In genomic region chr20:49541733-49542513, GRCh38 we compare ENCODE assay signal across 8 cellular contexts. TPM values are rescaled to one million over a fixed set of nuclear protein-coding genes. Genes with fewer than 3 reads are reported as not detected.
DNase-seq lines count a peak whose midpoint lies in the region; ATAC-seq, FAIRE-seq and TF ChIP-seq lines count a peak whose summit lies in the region.

No MANE protein-coding gene starts in this region.

- H3K4me3 ChIP-seq in MG63 (no peak overlapping the region), RWPE2 (ENCODE audit: severe bottlenecking) (no peak overlapping the region)

- H3K9me3 ChIP-seq in MG63 (peaks cover 4% of the 10 kb centered on the region; the same call in 1 of the 2 replicates), RWPE2 (ENCODE audit: severe bottlenecking) (no peaks in the 10 kb centered on the region)

- no peaks in the 10 kb centered on the region for H3K4me1 ChIP-seq in RWPE2 (ENCODE audit: insufficient read depth, poor library complexity, severe bottlenecking)

- H3K27me3 ChIP-seq in MG63: no peaks in the 10 kb centered on the region
- H3K27me3 ChIP-seq in RWPE2 (ENCODE audit: insufficient read depth, poor library complexity, severe bottlenecking): no peaks in the 10 kb centered on the region

- no peak overlapping the region for H3K4me3 Mint-ChIP-seq in activated T-helper 2 cell treated with anti-CD3 and anti-CD28 coated beads, Interferon-gamma antibody, Interleukin-2, Interleukin-4, amounts not matched to agents 10 μg/mL and 5 μg/mL and 100 μg/mL, durations not matched to agents 14 hours and 24 hours and 36 hours (ENCODE audit: low read depth)

- ATAC-seq in RWPE2 (ENCODE audit: low read depth) (peak; percentile 60), GM21447 (IDR thresholded peaks at IDR 0.05; ENCODE audit: unreplicated experiment) (no peak)

- intact Hi-C loops in activated T-helper 2 cell treated with anti-CD3 and anti-CD28 coated beads, Interferon-gamma antibody, Interleukin-2, Interleukin-4, amounts not matched to agents 10 μg/mL and 5 μg/mL and 100 μg/mL, durations not matched to agents 14 hours and 24 hours and 36 hours (cut with micrococcal nuclease): loop anchor here (1.0 kb wide), 2 partner anchors 61 to 67 kb away; no protein-coding TSS in a partner anchor
- intact Hi-C loops in posterior cingulate gyrus (cut with DNase I): loop anchor here (2.0 kb wide), 1 partner anchor 65 kb away; no protein-coding TSS in a partner anchor

- no peak for FAIRE-seq in urothelium cell line (lab: Jason Lieb, UNC)

- no peaks in the 10 kb centered on the region; the same call in 1 of the 2 replicates for H3K36me3 ChIP-seq in MG63
- no peaks in the 10 kb centered on the region for H3K36me3 ChIP-seq in RWPE2 (ENCODE audit: low read depth)

- H3K9me3 Mint-ChIP-seq in activated T-helper 2 cell treated with anti-CD3 and anti-CD28 coated beads, Interferon-gamma antibody, Interleukin-2, Interleukin-4, amounts not matched to agents 10 μg/mL and 5 μg/mL and 100 μg/mL, durations not matched to agents 14 hours and 24 hours and 36 hours: peaks cover 20% of the 10 kb centered on the region

- H3K27ac Mint-ChIP-seq in activated T-helper 2 cell treated with anti-CD3 and anti-CD28 coated beads, Interferon-gamma antibody, Interleukin-2, Interleukin-4, amounts not matched to agents 10 μg/mL and 5 μg/mL and 100 μg/mL, durations not matched to agents 14 hours and 24 hours and 36 hours: peak overlapping the region; percentile 95

- H3K27me3 Mint-ChIP-seq in activated T-helper 2 cell treated with anti-CD3 and anti-CD28 coated beads, Interferon-gamma antibody, Interleukin-2, Interleukin-4, amounts not matched to agents 10 μg/mL and 5 μg/mL and 100 μg/mL, durations not matched to agents 14 hours and 24 hours and 36 hours (ENCODE audit: low read depth): no peaks in the 10 kb centered on the region

- no peak overlapping the region for H3K27ac ChIP-seq in RWPE2 (ENCODE audit: poor library complexity, severe bottlenecking)

- DNase-seq in DMS79 treated with DMSO at 0.1 percent for 48 hours (lab: John Stamatoyannopoulos, UW): peak; percentile 27
- DNase-seq in MG63: peak; percentile 52
- no peak for DNase-seq in RWPE2 (ENCODE audit: low spot score)
- DNase-seq in activated T-helper 2 cell treated with anti-CD3 and anti-CD28 coated beads, Interferon-gamma antibody, Interleukin-2, Interleukin-4, amounts not matched to agents 10 μg/mL and 5 μg/mL and 100 μg/mL, durations not matched to agents 14 hours and 24 hours and 36 hours (ENCODE audit: low spot score): peak; percentile 65
- DNase-seq in germinal center (ENCODE audit: low spot score): peak; percentile 77
- peak in 9 of 10 donors; percentile 23 to 92 (median 55) for DNase-seq in posterior cingulate gyrus
- DNase-seq in urothelium cell line (ENCODE audit: low spot score): peak; percentile 87

- peaks cover 81% of the 10 kb centered on the region for H3K36me3 Mint-ChIP-seq in activated T-helper 2 cell treated with anti-CD3 and anti-CD28 coated beads, Interferon-gamma antibody, Interleukin-2, Interleukin-4, amounts not matched to agents 10 μg/mL and 5 μg/mL and 100 μg/mL, durations not matched to agents 14 hours and 24 hours and 36 hours (ENCODE audit: low read depth)

- TF ChIP-seq CTCF in RWPE2 (IDR thresholded peaks at IDR 0.05; ENCODE audit: poor library complexity, severe bottlenecking): peak; percentile 100

- H3K4me1 Mint-ChIP-seq in activated T-helper 2 cell treated with anti-CD3 and anti-CD28 coated beads, Interferon-gamma antibody, Interleukin-2, Interleukin-4, amounts not matched to agents 10 μg/mL and 5 μg/mL and 100 μg/mL, durations not matched to agents 14 hours and 24 hours and 36 hours (ENCODE audit: low read depth): peaks cover 33% of the 10 kb centered on the region

RNA-seq across cellular contexts. Expression of gene PTGIS, which starts 26.0 kb away (rescaled TPM):
- 4.1 and 6.2 TPM in 2 replicates for total RNA-seq in MG63 (2014; rRNA removed; shearing (Covaris generic); ENCODE audit: low replicate concordance)
- total RNA-seq in activated T-helper 2 cell treated with anti-CD3 and anti-CD28 coated beads, Interferon-gamma antibody, Interleukin-2, Interleukin-4, amounts not matched to agents 10 μg/mL and 5 μg/mL and 100 μg/mL, durations not matched to agents 14 hours and 24 hours and 36 hours: 31.0 and 31.3 TPM in 2 replicates

RNA-seq across cellular contexts. Expression of gene KCNB1, which starts 59.5 kb away (rescaled TPM):
- 6.5 and 7.0 TPM in 2 replicates for total RNA-seq in MG63 (2014; rRNA removed; shearing (Covaris generic); ENCODE audit: low replicate concordance)
- 0.05 TPM in 1 of 2 replicates, not detected in the other for total RNA-seq in activated T-helper 2 cell treated with anti-CD3 and anti-CD28 coated beads, Interferon-gamma antibody, Interleukin-2, Interleukin-4, amounts not matched to agents 10 μg/mL and 5 μg/mL and 100 μg/mL, durations not matched to agents 14 hours and 24 hours and 36 hours
